In the genomic region with DNA sequence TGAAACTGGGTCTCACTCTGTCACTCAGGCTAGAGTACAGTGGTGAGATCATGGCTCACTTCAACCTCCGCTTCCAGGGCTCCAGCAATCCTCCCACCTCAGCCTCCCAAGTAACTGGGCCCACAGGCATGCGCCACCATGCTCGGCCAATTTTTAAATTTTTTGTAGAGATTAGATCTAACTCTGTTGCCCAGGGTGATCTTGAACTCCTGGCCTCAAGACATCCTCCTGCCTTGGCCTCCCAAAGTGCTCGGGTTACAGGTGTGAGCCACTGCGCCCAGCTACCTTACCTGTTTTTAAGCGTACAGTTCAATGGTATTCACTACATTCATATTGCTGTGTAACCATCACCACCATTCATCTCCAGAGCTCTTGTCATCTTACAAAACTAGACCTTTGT, we compare ENCODE assay signal across 28 cellular contexts. TPM values are rescaled to one million over a fixed set of nuclear protein-coding genes. Genes with fewer than 3 reads are reported as not detected.
DNase-seq lines count a peak whose midpoint lies in the region; TF ChIP-seq lines count a peak whose summit lies in the region.
"Had no signal": no experiment of that assay in that cellular context is flagged by ENCODE, and none has a peak within 500 bp of the region (broad histone marks: within the 10 kb centered on the region; RNA-seq: fewer than 3 reads in every experiment).

No MANE protein-coding gene starts in this region.

- H3K23ac ChIP-seq in trophoblast cell (ENCODE audit: low read length), result no peak overlapping the region

- H3K27me3 ChIP-seq in trophoblast cell (ENCODE audit: insufficient read depth, low read length), result no peaks in the 10 kb centered on the region
- H3K27me3 ChIP-seq: BE2C; BLaER1; BLaER1 treated with 17β-estradiol and CSF1 and Interleukin-3, amounts not matched to agents 10 nM and 100 nM had no signal

- H3K9ac ChIP-seq in trophoblast cell (ENCODE audit: low read length), result no peak overlapping the region
- H3K9ac ChIP-seq: BLaER1; BLaER1 treated with 17β-estradiol and CSF1 and Interleukin-3, amounts not matched to agents 10 nM and 100 nM had no signal

- no peaks in the 10 kb centered on the region for H3K4me1 Mint-ChIP-seq in Calu3 (ENCODE audit: low read depth, unreplicated experiment)
- H3K4me1 Mint-ChIP-seq: B cell; CD14-positive monocyte; CD4-positive, alpha-beta memory T cell; CD4-positive, CD25-positive, alpha-beta regulatory T cell; CD8-positive, alpha-beta memory T cell had no signal

- H3K18ac ChIP-seq in trophoblast cell (ENCODE audit: low read length), result no peak overlapping the region

- no peak overlapping the region for H2AK5ac ChIP-seq in trophoblast cell (ENCODE audit: low read length)

- no peak overlapping the region for H2BK120ac ChIP-seq in trophoblast cell (ENCODE audit: insufficient read depth, low read length, poor library complexity)

- CTCF ChIA-PET in Calu3 (lab: Charles Lee), result interaction anchor here (0.5 kb wide), 1 partner anchor 72 kb away, joined by 3 read pairs; no protein-coding TSS in a partner anchor

- peaks cover 12% of the 10 kb centered on the region for H3K9me3 Mint-ChIP-seq in Calu3 (ENCODE audit: low read depth, unreplicated experiment)

- H3K36me3 Mint-ChIP-seq in Calu3 (ENCODE audit: insufficient read depth, unreplicated experiment), result no peaks in the 10 kb centered on the region
- H3K36me3 Mint-ChIP-seq: CD14-positive monocyte; CD4-positive, CD25-positive, alpha-beta regulatory T cell; CD8-positive, alpha-beta T cell had no signal

- H3K4ac ChIP-seq in trophoblast cell (ENCODE audit: low read depth, low read length), result no peak overlapping the region

- no peaks in the 10 kb centered on the region for H3K9me3 ChIP-seq in trophoblast cell (ENCODE audit: insufficient read depth, low read depth, low read length)
- H3K9me3 ChIP-seq: BE2C, BLaER1 had no signal

- H4K8ac ChIP-seq in trophoblast cell (ENCODE audit: low read depth, low read length), result no peak overlapping the region

- H3K27ac ChIP-seq in trophoblast cell (ENCODE audit: low read depth, low read length), result no peak overlapping the region
- H3K27ac ChIP-seq: 22Rv1; A549; BLaER1; BLaER1 treated with 17β-estradiol and CSF1 and Interleukin-3, amounts not matched to agents 10 nM and 100 nM; C4-2B had no signal

- H3K4me1 ChIP-seq in trophoblast cell (ENCODE audit: control insufficient read depth in 1 of 2, insufficient read depth in 2 of 2, low read length in 2 of 2), result peaks cover 6 to 7% of the 10 kb centered on the region in 2 experiments
- H3K4me1 ChIP-seq: A549, BE2C, BLaER1, Caco-2 had no signal

- WGBS in trophoblast cell (ENCODE audit: extremely low coverage, insufficient coverage, insufficient read length), result no CpG with 5 or more reads among the region's 6 CpGs

- no peak overlapping the region for H3K27ac Mint-ChIP-seq in Calu3 (ENCODE audit: unreplicated experiment)
- H3K27ac Mint-ChIP-seq: B cell; CD14-positive monocyte; CD4-positive, alpha-beta memory T cell; CD4-positive, alpha-beta T cell; CD4-positive, CD25-positive, alpha-beta regulatory T cell; CD8-positive, alpha-beta T cell had no signal

- no peak overlapping the region for H4K91ac ChIP-seq in trophoblast cell (ENCODE audit: low read depth, low read length)

- H3K14ac ChIP-seq in trophoblast cell (ENCODE audit: low read length), result no peak overlapping the region

- H3K79me1 ChIP-seq in trophoblast cell (ENCODE audit: low read length), result no peaks in the 10 kb centered on the region

- H3K4me3 ChIP-seq in trophoblast cell (ENCODE audit: low read depth, low read length), result no peak overlapping the region
- H3K4me3 ChIP-seq: A549; BLaER1; BLaER1 treated with 17β-estradiol and CSF1 and Interleukin-3, amounts not matched to agents 10 nM and 100 nM had no signal

- intact Hi-C loops in Calu3 (cut with micrococcal nuclease; ENCODE audit: unreplicated experiment), result no loop called here

- peak; percentile 71 to 86 for DNase-seq in trophoblast cell
- no peak for DNase-seq in Calu3
- DNase-seq: 8988T; ACHN; AML-193; BE2C; C1 segment of cervical spinal cord; Caco-2; CD4-positive, alpha-beta memory T cell; CD4-positive, alpha-beta T cell; CD4-positive, CD25-positive, alpha-beta regulatory T cell; CD8-positive, alpha-beta memory T cell; CD8-positive, alpha-beta T cell; COR-L47; DMS 273 treated with DMSO at 0.1 percent for 48 hours; DMS153; DMS53; DMS79; DMS79 treated with DMSO at 0.1 percent for 48 hours; DND-41; EL had no signal

- no peak overlapping the region for H4K12ac ChIP-seq in trophoblast cell (ENCODE audit: low read depth, low read length)

- no peak overlapping the region for H2BK12ac ChIP-seq in trophoblast cell (ENCODE audit: low read length)

- H3K36me3 ChIP-seq in trophoblast cell (ENCODE audit: control insufficient read depth in 1 of 2, insufficient read depth in 2 of 2, low read length in 2 of 2), result no peaks in the 10 kb centered on the region
- H3K36me3 ChIP-seq: BE2C; BLaER1; BLaER1 treated with 17β-estradiol and CSF1 and Interleukin-3, amounts not matched to agents 10 nM and 100 nM had no signal

- no peaks in the 10 kb centered on the region for H3K79me2 ChIP-seq in trophoblast cell (ENCODE audit: control insufficient read depth, insufficient read depth, low read length, poor library complexity)

- no peak overlapping the region for H3K4me2 ChIP-seq in trophoblast cell (ENCODE audit: low read length)
- H3K4me2 ChIP-seq: A549; BLaER1; BLaER1 treated with 17β-estradiol and CSF1 and Interleukin-3, amounts not matched to agents 10 nM and 100 nM had no signal

- no peak overlapping the region for H3K4me3 Mint-ChIP-seq in Calu3 (ENCODE audit: low read depth, unreplicated experiment)
- H3K4me3 Mint-ChIP-seq: B cell; CD14-positive monocyte; CD4-positive, alpha-beta memory T cell; CD4-positive, alpha-beta T cell; CD4-positive, CD25-positive, alpha-beta regulatory T cell; CD8-positive, alpha-beta memory T cell; CD8-positive, alpha-beta T cell had no signal

- no peak for TF ChIP-seq CTCF in Calu3 (IDR thresholded peaks at IDR 0.05; ENCODE audit: unreplicated experiment)

- H2BK5ac ChIP-seq in trophoblast cell (ENCODE audit: low read depth, low read length, poor library complexity), result no peak overlapping the region

- BruUV-seq in Calu3 (replicated peaks; lab: Mats Ljungman, UMichigan), result no TSS peak

- no peak overlapping the region for H2AFZ ChIP-seq in trophoblast cell (ENCODE audit: insufficient read depth, low read length, poor library complexity)

- peaks cover 29% of the 10 kb centered on the region for H3K27me3 Mint-ChIP-seq in Calu3 (ENCODE audit: unreplicated experiment)

RNA-seq across cellular contexts. Expression of gene ING2, which starts 41.5 kb away (rescaled TPM):
- polyA plus RNA-seq in trophoblast cell (2013), result 41.6 and 42.1 TPM in 2 replicates
- total RNA-seq in Calu3 (2022), result 12.1 and 16.1 TPM in 2 replicates
